ENCODE assay signal across 25 cellular contexts in the genomic region with DNA sequence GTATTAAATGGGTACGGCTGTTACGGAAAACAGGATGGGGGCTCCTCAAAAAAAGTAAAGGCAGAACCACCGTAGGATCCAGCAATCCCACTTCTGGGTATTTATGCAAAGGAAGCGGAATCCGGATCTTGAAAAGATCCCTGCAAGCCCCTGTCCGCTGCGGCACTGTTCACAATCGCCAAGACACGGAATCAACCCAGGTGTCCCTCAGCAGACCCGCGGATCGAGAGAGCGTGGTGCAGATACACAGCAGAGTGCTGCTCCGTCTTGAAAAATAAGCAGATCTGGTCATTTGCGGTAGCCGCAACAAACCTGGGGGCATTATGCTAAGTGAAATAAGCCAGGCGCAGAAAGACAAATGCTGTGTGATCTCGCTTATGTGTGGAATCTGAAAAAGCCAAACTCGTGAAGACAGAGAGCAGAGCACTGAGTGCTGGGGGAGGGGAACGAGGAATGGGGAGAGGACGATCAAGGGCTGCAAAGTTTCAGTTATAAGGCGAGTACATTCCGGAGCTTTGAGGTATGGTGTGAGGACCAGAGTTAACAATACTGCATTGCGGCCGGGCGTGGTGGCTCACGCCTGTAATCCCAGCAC. TPM values are rescaled to one million over a fixed set of nuclear protein-coding genes. Genes with fewer than 3 reads are reported as not detected.
"Had no signal": no experiment of that assay in that cellular context is flagged by ENCODE, and none has a peak within 500 bp of the region (broad histone marks: within the 10 kb centered on the region; RNA-seq: fewer than 3 reads in every experiment).

No MANE protein-coding gene starts in this region.

- H3K4me1 Mint-ChIP-seq: neural crest cell had no signal

- H3K79me2 ChIP-seq: hepatocyte, parathyroid adenoma had no signal

- H3K27me3 ChIP-seq: brain microvascular endothelial cell, hepatocyte, right lobe of liver, testis had no signal

- DNase-seq: activated CD4-positive, alpha-beta T cell treated with anti-CD3 and anti-CD28 coated beads for 4 hours; activated CD4-positive, alpha-beta T cell treated with anti-CD3 and anti-CD28 coated beads, Interleukin-2, amount 50 U/mL, for 4 hours; activated CD4-positive, CD25-positive, alpha-beta regulatory T cell; activated CD8-positive, alpha-beta memory T cell treated with anti-CD3 and anti-CD28 coated beads for 24 hours; activated effector memory CD4-positive, alpha-beta T cell treated with Interleukin-2 at 50 U/mL for 16 hours; activated naive CD4-positive, alpha-beta T cell treated with anti-CD3 and anti-CD28 coated beads, Interleukin-2, amount 10 ng/mL, durations not matched to agents 7 days and 5 days; activated naive CD8-positive, alpha-beta T cell treated with anti-CD3 and anti-CD28 coated beads, Interleukin-2, amount 10 ng/mL, durations not matched to agents 7 days and 5 days; amniotic stem cell; brain microvascular endothelial cell; caudate nucleus; naive thymus-derived CD4-positive, alpha-beta T cell; occipital lobe; stimulated activated CD4-positive, alpha-beta T cell treated with anti-CD3 and anti-CD28 coated beads, Interleukin-12 subunit alpha, Interleukin-12 subunit beta, amount 100 ng/mL, for 4 hours; stimulated activated CD4-positive, alpha-beta T cell treated with anti-CD3 and anti-CD28 coated beads, Interleukin-4, amount 100 ng/mL, for 1 hour; stimulated activated naive CD8-positive, alpha-beta T cell treated with anti-CD3 and anti-CD28 coated beads, Interleukin-15, Interleukin-2, amounts not matched to agents 100 U/mL and 50 U/mL, for 24 hours; testis; trophoblast cell had no signal

- H3K4me3 Mint-ChIP-seq: activated naive CD4-positive, alpha-beta T cell treated with anti-CD3 and anti-CD28 coated beads, Interleukin-2, amount 10 ng/mL, durations not matched to agents 7 days and 5 days; activated naive CD8-positive, alpha-beta T cell treated with anti-CD3 and anti-CD28 coated beads, Interleukin-2, amount 10 ng/mL, durations not matched to agents 7 days and 5 days; mesothelial cell of epicardium; naive thymus-derived CD4-positive, alpha-beta T cell; neural crest cell had no signal

- H3K36me3 ChIP-seq: brain microvascular endothelial cell, gastroesophageal sphincter, right lobe of liver had no signal

- H3K27ac ChIP-seq: brain microvascular endothelial cell, gastroesophageal sphincter, hepatocyte, parathyroid adenoma, right lobe of liver, skin epidermis, testis had no signal

- H3K4me1 ChIP-seq: parathyroid adenoma, right lobe of liver had no signal

- H3K4me2 ChIP-seq: hepatocyte had no signal

- H3K9me3 ChIP-seq: gastroesophageal sphincter, right lobe of liver, testis had no signal

- ATAC-seq: gastroesophageal sphincter; naive thymus-derived CD4-positive, alpha-beta T cell; right lobe of liver; stimulated activated naive CD8-positive, alpha-beta T cell treated with anti-CD3 and anti-CD28 coated beads, Interleukin-15, Interleukin-2, amounts not matched to agents 100 U/mL and 50 U/mL, for 24 hours had no signal

- H3K9me3 Mint-ChIP-seq: activated naive CD4-positive, alpha-beta T cell treated with anti-CD3 and anti-CD28 coated beads, Interleukin-2, amount 10 ng/mL, durations not matched to agents 7 days and 5 days; activated naive CD8-positive, alpha-beta T cell treated with anti-CD3 and anti-CD28 coated beads, Interleukin-2, amount 10 ng/mL, durations not matched to agents 7 days and 5 days; neural crest cell had no signal

- H3K9ac ChIP-seq: parathyroid adenoma had no signal

- H3K36me3 Mint-ChIP-seq: activated naive CD4-positive, alpha-beta T cell treated with anti-CD3 and anti-CD28 coated beads, Interleukin-2, amount 10 ng/mL, durations not matched to agents 7 days and 5 days; activated naive CD8-positive, alpha-beta T cell treated with anti-CD3 and anti-CD28 coated beads, Interleukin-2, amount 10 ng/mL, durations not matched to agents 7 days and 5 days; mesothelial cell of epicardium had no signal

- H2AFZ ChIP-seq: hepatocyte, parathyroid adenoma had no signal

- H3K27ac Mint-ChIP-seq: activated naive CD4-positive, alpha-beta T cell treated with anti-CD3 and anti-CD28 coated beads, Interleukin-2, amount 10 ng/mL, durations not matched to agents 7 days and 5 days; activated naive CD8-positive, alpha-beta T cell treated with anti-CD3 and anti-CD28 coated beads, Interleukin-2, amount 10 ng/mL, durations not matched to agents 7 days and 5 days; mesothelial cell of epicardium had no signal

- H3K4me3 ChIP-seq: gastroesophageal sphincter, hepatocyte, right lobe of liver, skin epidermis, testis had no signal

RNA-seq across cellular contexts. Expression of a gene that starts 41.3 kb away (rescaled TPM):
- total RNA-seq: neural crest cell; T-helper 1 cell treated with Interleukin-12 subunit alpha and Interleukin-12 subunit beta and Interleukin-4 antibody, amounts not matched to agents 30 ng/mL and 1 ng/mL, for 36 hours had no signal
- polyA plus RNA-seq: hepatocyte; naive thymus-derived CD4-positive, alpha-beta T cell had no signal
